Comparison of ENCODE assay signal across 18 cellular contexts in genomic region chr7:26388256-26388655, GRCh38.
DNase-seq lines count a peak whose midpoint lies in the region; ATAC-seq, FAIRE-seq and TF ChIP-seq lines count a peak whose summit lies in the region.
"Had no signal": no experiment of that assay in that cellular context is flagged by ENCODE, and none has a peak within 500 bp of the region (broad histone marks: within the 10 kb centered on the region; RNA-seq: fewer than 3 reads in every experiment).

No MANE protein-coding gene starts in this region.

- no peak for FAIRE-seq in pancreas (lab: Jason Lieb, UNC)
- FAIRE-seq: endometrium had no signal

- H3K27ac ChIP-seq in upper lobe of right lung (no peak overlapping the region), pancreas (no peak overlapping the region)
- H3K27ac ChIP-seq: left lung, neutrophil, transverse colon, WERI-Rb-1 had no signal

- CTCF ChIA-PET in activated CD4-positive, alpha-beta memory T cell treated with anti-CD3 and anti-CD28 coated beads for 36 hours (lab: Charles Lee), result interaction anchor here (0.7 to 1.7 kb wide), 3 partner anchors 11 to 19 kb away, joined by 3 to 7 read pairs (median 3); no protein-coding TSS in a partner anchor
- CTCF ChIA-PET in activated CD4-positive, alpha-beta memory T cell treated with anti-CD3 and anti-CD28 coated beads, Interleukin-2, amount 10 ng/mL, durations not matched to agents 7 days and 5 days (lab: Charles Lee), result interaction anchor here (1.2 to 1.3 kb wide), 2 partner anchors 10 to 11 kb away, joined by 5 read pairs; no protein-coding TSS in a partner anchor

- TF ChIP-seq POLR2A in NB4 (IDR thresholded peaks at IDR 0.05; ENCODE audit: extremely low read depth, insufficient read length), result no peak

- H3K27me3 Mint-ChIP-seq in activated CD4-positive, alpha-beta memory T cell treated with anti-CD3 and anti-CD28 coated beads for 36 hours, result peaks cover 29% of the 10 kb centered on the region
- peaks cover 57% of the 10 kb centered on the region for H3K27me3 Mint-ChIP-seq in activated CD4-positive, alpha-beta memory T cell treated with anti-CD3 and anti-CD28 coated beads, Interleukin-2, amount 10 ng/mL, durations not matched to agents 7 days and 5 days

- H3K36me3 ChIP-seq in upper lobe of right lung (no peaks in the 10 kb centered on the region), pancreas (no peaks in the 10 kb centered on the region)
- H3K36me3 ChIP-seq: left lung, MG63, neutrophil, transverse colon, WERI-Rb-1 had no signal

- H3K27ac Mint-ChIP-seq in activated CD4-positive, alpha-beta memory T cell treated with anti-CD3 and anti-CD28 coated beads for 36 hours, result no peak overlapping the region
- no peak overlapping the region for H3K27ac Mint-ChIP-seq in activated CD4-positive, alpha-beta memory T cell treated with anti-CD3 and anti-CD28 coated beads, Interleukin-2, amount 10 ng/mL, durations not matched to agents 7 days and 5 days
- H3K27ac Mint-ChIP-seq: activated T-cell treated with anti-CD3 and anti-CD28 coated beads, Interleukin-2, amount 50 U/mL, for 72 hours had no signal

- no peaks in the 10 kb centered on the region for H3K9me3 Mint-ChIP-seq in activated CD4-positive, alpha-beta memory T cell treated with anti-CD3 and anti-CD28 coated beads for 36 hours
- H3K9me3 Mint-ChIP-seq in activated CD4-positive, alpha-beta memory T cell treated with anti-CD3 and anti-CD28 coated beads, Interleukin-2, amount 10 ng/mL, durations not matched to agents 7 days and 5 days, result no peaks in the 10 kb centered on the region
- H3K9me3 Mint-ChIP-seq: activated T-cell treated with anti-CD3 and anti-CD28 coated beads, Interleukin-2, amount 50 U/mL, for 72 hours; H9 had no signal

- TF ChIP-seq CTCF in NB4 (IDR thresholded peaks at IDR 0.05; ENCODE audit: low read depth, low read length) (no peak), upper lobe of right lung (IDR thresholded peaks at IDR 0.05) (no peak), pancreas (IDR thresholded peaks at IDR 0.05) (no peak)

- H3K4me1 ChIP-seq in upper lobe of right lung (no peaks in the 10 kb centered on the region), pancreas (no peaks in the 10 kb centered on the region)
- H3K4me1 ChIP-seq: transverse colon had no signal

- no peak overlapping the region for H3K4me3 ChIP-seq in NB4 (ENCODE audit: low read depth, low read length)
- H3K4me3 ChIP-seq in upper lobe of right lung, result no peak overlapping the region
- no peak overlapping the region for H3K4me3 ChIP-seq in pancreas
- H3K4me3 ChIP-seq: left lung, MG63, transverse colon had no signal

- POLR2A ChIA-PET in activated CD4-positive, alpha-beta memory T cell treated with anti-CD3 and anti-CD28 coated beads for 36 hours (lab: Charles Lee), result no interaction called here
- POLR2A ChIA-PET in activated CD4-positive, alpha-beta memory T cell treated with anti-CD3 and anti-CD28 coated beads, Interleukin-2, amount 10 ng/mL, durations not matched to agents 7 days and 5 days (lab: Charles Lee), result no interaction called here

- H3K27me3 ChIP-seq in upper lobe of right lung, result no peaks in the 10 kb centered on the region
- no peaks in the 10 kb centered on the region for H3K27me3 ChIP-seq in pancreas
- H3K27me3 ChIP-seq: transverse colon had no signal

- peaks cover 2% of the 10 kb centered on the region for H3K4me1 Mint-ChIP-seq in activated CD4-positive, alpha-beta memory T cell treated with anti-CD3 and anti-CD28 coated beads for 36 hours (ENCODE audit: low read depth)
- H3K4me1 Mint-ChIP-seq in activated CD4-positive, alpha-beta memory T cell treated with anti-CD3 and anti-CD28 coated beads, Interleukin-2, amount 10 ng/mL, durations not matched to agents 7 days and 5 days, result peaks cover 7% of the 10 kb centered on the region

- no peaks in the 10 kb centered on the region for H3K36me3 Mint-ChIP-seq in activated CD4-positive, alpha-beta memory T cell treated with anti-CD3 and anti-CD28 coated beads for 36 hours
- no peaks in the 10 kb centered on the region for H3K36me3 Mint-ChIP-seq in activated CD4-positive, alpha-beta memory T cell treated with anti-CD3 and anti-CD28 coated beads, Interleukin-2, amount 10 ng/mL, durations not matched to agents 7 days and 5 days (ENCODE audit: low read depth)

- peak; percentile 24 for DNase-seq in activated CD4-positive, alpha-beta memory T cell treated with anti-CD3 and anti-CD28 coated beads for 36 hours
- no peak for DNase-seq in activated CD4-positive, alpha-beta memory T cell treated with anti-CD3 and anti-CD28 coated beads, Interleukin-2, amount 10 ng/mL, durations not matched to agents 7 days and 5 days
- DNase-seq in NB4 (ENCODE audit: low read depth) (peak; percentile 31), upper lobe of right lung (no peak), pancreas (no peak)
- DNase-seq in activated naive CD4-positive, alpha-beta T cell treated with anti-CD3 and anti-CD28 coated beads, Interleukin-2, amount 50 U/mL, for 16 hours, result no peak
- DNase-seq in activated T-cell treated with anti-CD3 and anti-CD28 coated beads, Interleukin-2, amount 50 U/mL, for 48 hours, result no peak
- DNase-seq: ACHN; activated T-cell treated with anti-CD3 and anti-CD28 coated beads, Interleukin-2, amount 50 U/mL, for 72 hours; H9; left lung; MG63; NCI-H510A treated with DMSO at 0.1 percent for 48 hours; transverse colon; WERI-Rb-1 had no signal

- intact Hi-C loops in activated CD4-positive, alpha-beta memory T cell treated with anti-CD3 and anti-CD28 coated beads for 36 hours (cut with micrococcal nuclease), result no loop called here
- intact Hi-C loops in upper lobe of right lung (cut with DNase I) (no loop called here), pancreas (cut with DNase I) (loop anchor here in 1 of 3 donors (10.0 kb wide), 1 partner anchor 107 kb away; no protein-coding TSS in a partner anchor)

- no peak overlapping the region for H3K4me3 Mint-ChIP-seq in activated CD4-positive, alpha-beta memory T cell treated with anti-CD3 and anti-CD28 coated beads for 36 hours
- no peak overlapping the region for H3K4me3 Mint-ChIP-seq in activated CD4-positive, alpha-beta memory T cell treated with anti-CD3 and anti-CD28 coated beads, Interleukin-2, amount 10 ng/mL, durations not matched to agents 7 days and 5 days
- H3K4me3 Mint-ChIP-seq: activated T-cell treated with anti-CD3 and anti-CD28 coated beads, Interleukin-2, amount 50 U/mL, for 72 hours; H9 had no signal

- ATAC-seq in HG02610 (IDR thresholded peaks at IDR 0.05; ENCODE audit: unreplicated experiment) (peak; percentile 85), upper lobe of right lung (peak; percentile 75), pancreas (no peak)
- ATAC-seq: left lung had no signal

- 71 to 79% methylated on average over 4 of the region's 4 CpGs for WGBS in pancreas, 2 donors

- H3K9me3 ChIP-seq in upper lobe of right lung, result no peaks in the 10 kb centered on the region
- H3K9me3 ChIP-seq in pancreas, result no peaks in the 10 kb centered on the region
- H3K9me3 ChIP-seq: left lung, MG63, neutrophil, transverse colon had no signal

Comparison
In these comparisons a context has a peak if more than half of its experiments do, and no peak if none do; other contexts are left out.
1. DNase-seq: peak in activated CD4-positive, alpha-beta memory T cell treated with anti-CD3 and anti-CD28 coated beads for 36 hours (single experiment) and NB4 (single experiment); none in activated CD4-positive, alpha-beta memory T cell treated with anti-CD3 and anti-CD28 coated beads, Interleukin-2, amount 10 ng/mL, durations not matched to agents 7 days and 5 days (single experiment), upper lobe of right lung (single experiment), activated naive CD4-positive, alpha-beta T cell treated with anti-CD3 and anti-CD28 coated beads, Interleukin-2, amount 50 U/mL, for 16 hours (single experiment), activated T-cell treated with anti-CD3 and anti-CD28 coated beads, Interleukin-2, amount 50 U/mL, for 48 hours (0 of 2) and pancreas (0 of 6).
2. ATAC-seq: peak in HG02610 (single experiment) and upper lobe of right lung (single experiment); none in pancreas (0 of 4).